ENCODE assay signal across 25 cellular contexts in genomic region chr20:49585585-49586245, GRCh38. TPM values are rescaled to one million over a fixed set of nuclear protein-coding genes. Genes with fewer than 3 reads are reported as not detected.
DNase-seq lines count a peak whose midpoint lies in the region; ATAC-seq and TF ChIP-seq lines count a peak whose summit lies in the region.
"Had no signal": no experiment of that assay in that cellular context is flagged by ENCODE, and none has a peak within 500 bp of the region (broad histone marks: within the 10 kb centered on the region; RNA-seq: fewer than 3 reads in every experiment).

No MANE protein-coding gene starts in this region.

- H3K27ac ChIP-seq in left ventricle myocardium inferior (replicated peaks) = peak overlapping the region; percentile 83
- H3K27ac ChIP-seq in ascending aorta = peak overlapping the region; percentile 97 to 100
- peak overlapping the region; percentile 32 to 86 (median 68) for H3K27ac ChIP-seq in transverse colon

- H3K4me3 Mint-ChIP-seq in neural crest cell = no peak overlapping the region
- H3K4me3 Mint-ChIP-seq: stimulated activated naive CD8-positive, alpha-beta T cell treated with anti-CD3 and anti-CD28 coated beads, Interleukin-15, amount 100 ng/mL, for 72 hours; T-helper 17 cell; WTC11 had no signal

- H3K36me3 ChIP-seq in left ventricle myocardium inferior = no peaks in the 10 kb centered on the region
- H3K36me3 ChIP-seq in ascending aorta = no peaks in the 10 kb centered on the region
- H3K36me3 ChIP-seq in transverse colon = no peaks in the 10 kb centered on the region
- H3K36me3 ChIP-seq: breast epithelium, pancreas, SJCRH30 had no signal

- ATAC-seq in left cardiac atrium = no peak
- ATAC-seq: activated naive CD4-positive, alpha-beta T cell treated with anti-CD3 and anti-CD28 coated beads, Interleukin-2, amount 50 U/mL, for 72 hours; HCT116; mucosa of descending colon; pancreas; stimulated activated naive CD8-positive, alpha-beta T cell treated with anti-CD3 and anti-CD28 coated beads, Interleukin-15, amount 100 ng/mL, for 72 hours; T-helper 17 cell; WTC11 had no signal

- H3K27ac Mint-ChIP-seq in neural crest cell (ENCODE audit: unreplicated experiment) = peak overlapping the region; percentile 76
- H3K27ac Mint-ChIP-seq: activated naive CD4-positive, alpha-beta T cell treated with anti-CD3 and anti-CD28 coated beads, Interleukin-2, amount 50 U/mL, for 72 hours; T-helper 17 cell; WTC11 had no signal

- TF ChIP-seq CTCF in left ventricle myocardium inferior (IDR thresholded peaks at IDR 0.05; ENCODE audit: borderline replicate concordance) (no peak), ascending aorta (IDR thresholded peaks at IDR 0.05) (no peak), neural crest cell (conservative IDR thresholded peaks at IDR 0.05) (no peak), transverse colon (IDR thresholded peaks at IDR 0.05) (no peak)

- peaks cover 3% of the 10 kb centered on the region for H3K9me3 Mint-ChIP-seq in neural crest cell

- intact Hi-C loops in left ventricle myocardium inferior (cut with micrococcal nuclease) (no loop called here), left cardiac atrium (cut with DNase I) (no loop called here), ascending aorta (cut with DNase I) (loop anchor here (2.0 to 10.0 kb wide), 2 partner anchors 15 to 439 kb away; no protein-coding TSS in a partner anchor), transverse colon (cut with DNase I; ENCODE audit: low total_unique reads) (no loop called here)

- H3K4me1 Mint-ChIP-seq in neural crest cell = peaks cover 2% of the 10 kb centered on the region
- H3K4me1 Mint-ChIP-seq: T-helper 17 cell, WTC11 had no signal

- peaks cover 15% of the 10 kb centered on the region for H3K9me3 ChIP-seq in left ventricle myocardium inferior (replicated peaks)
- no peaks in the 10 kb centered on the region for H3K9me3 ChIP-seq in ascending aorta
- H3K9me3 ChIP-seq in transverse colon = no peaks in the 10 kb centered on the region
- H3K9me3 ChIP-seq: breast epithelium, pancreas had no signal

- no peak for TF ChIP-seq EP300 in transverse colon (IDR thresholded peaks at IDR 0.05; ENCODE audit: low read depth)

- H3K36me3 Mint-ChIP-seq in neural crest cell (ENCODE audit: low read depth) = peaks cover 2% of the 10 kb centered on the region

- DNase-seq in left ventricle myocardium inferior (no peak), left cardiac atrium (no peak), ascending aorta (ENCODE audit: low spot score in 2 of 2) (no peak), neural crest cell (ENCODE audit: low read depth, low spot score) (no peak), transverse colon (no peak), DMS53 treated with DMSO at 0.1 percent for 48 hours (lab: John Stamatoyannopoulos, UW; ENCODE audit: unreplicated experiment) (no peak), NCI-H1417 treated with DMSO at 0.1 percent for 48 hours (lab: John Stamatoyannopoulos, UW) (no peak), midbrain (lab: John Stamatoyannopoulos, UW) (no peak)
- DNase-seq: ACHN; activated T-cell treated with anti-CD3 and anti-CD28 coated beads, Interleukin-2, amount 50 U/mL, for 48 hours; dermis blood vessel endothelial cell; foreskin melanocyte; mucosa of descending colon; NCI-H1436 treated with DMSO at 0.1 percent for 48 hours; NCI-H2171 treated with DMSO at 0.1 percent for 48 hours; OCI-M1; pancreas; SJCRH30; stimulated activated CD4-positive, alpha-beta T cell treated with anti-CD3 and anti-CD28 coated beads, Interleukin-1b, Interleukin-23, amount 100 ng/mL, for 48 hours; stimulated activated naive CD8-positive, alpha-beta T cell treated with anti-CD3 and anti-CD28 coated beads, Interleukin-15, amount 100 ng/mL, for 72 hours; T-helper 17 cell had no signal

- H3K27me3 ChIP-seq in left ventricle myocardium inferior (ENCODE audit: low read depth) (no peaks in the 10 kb centered on the region), ascending aorta (no peaks in the 10 kb centered on the region), transverse colon (no peaks in the 10 kb centered on the region)
- H3K27me3 ChIP-seq: breast epithelium, pancreas, SJCRH30 had no signal

- H3K4me3 ChIP-seq in left ventricle myocardium inferior (no peak overlapping the region), ascending aorta (no peak overlapping the region), transverse colon (no peak overlapping the region)
- H3K4me3 ChIP-seq: breast epithelium, mucosa of descending colon, pancreas, SJCRH30 had no signal

- TF ChIP-seq POLR2A in transverse colon (IDR thresholded peaks at IDR 0.05) = no peak

- in situ Hi-C loops in transverse colon (cut with MboI; ENCODE audit: low pct_ligation_motif_present in 1 of 4, low pct_unique_long_range_greater_than_20kb in 1 of 4, low sequenced_read_pairs in 3 of 4) = no loop called here

- H3K27me3 Mint-ChIP-seq in neural crest cell (ENCODE audit: low read depth) = no peaks in the 10 kb centered on the region

- 81 to 100% methylated on average over 2 to 9 of the region's 9 CpGs for WGBS in transverse colon (ENCODE audit: low coverage in 1 of 2), 2 donors

- peaks cover 45% of the 10 kb centered on the region for H3K4me1 ChIP-seq in left ventricle myocardium inferior
- peaks cover 21 to 81% of the 10 kb centered on the region in 2 donors for H3K4me1 ChIP-seq in ascending aorta
- H3K4me1 ChIP-seq in transverse colon = peaks cover 0 to 29% (median 17%) of the 10 kb centered on the region in 4 donors
- H3K4me1 ChIP-seq: breast epithelium had no signal

RNA-seq across cellular contexts. Expression of gene PTGIS, which starts 17.8 kb away (rescaled TPM):
- total RNA-seq in left ventricle myocardium inferior (26.3 TPM), left cardiac atrium (100 to 1,000 TPM in 1 of 2 donors, 10 to 100 TPM in 1; 45.2 to 124 TPM), ascending aorta (288 TPM), neural crest cell (7.1 and 9.8 TPM in 2 replicates), transverse colon (10 to 100 TPM in 3 of 4 donors, 1 to 10 TPM in 1; 9.4 to 22.3 (median 15.6) TPM)
- total RNA-seq: T-helper 17 cell had no signal
